Comparison of ENCODE assay signal across 1 cellular context in genomic region chr6:170046786-170047626, GRCh38.
TF ChIP-seq lines count a peak whose summit lies in the region.

No MANE protein-coding gene starts in this region.

TF ChIP-seq in GM23338, 12 proteins besides CTCF, POLR2A, EP300 and RAD21 (continued from another document):
- no peak for TF ChIP-seq ETS1 (IDR thresholded peaks at IDR 0.05)
- TF ChIP-seq NANOG (IDR thresholded peaks at IDR 0.05; ENCODE audit: borderline replicate concordance) = no peak
- no peak for TF ChIP-seq JUNB (IDR thresholded peaks at IDR 0.05; ENCODE audit: unreplicated experiment)
- no peak for TF ChIP-seq ZNF114 (CRISPR knock-in tag; IDR thresholded peaks at IDR 0.05)
- no peak for TF ChIP-seq ZNF331 (CRISPR knock-in tag; IDR thresholded peaks at IDR 0.05; ENCODE audit: low read depth)
- TF ChIP-seq, protein P1, sequence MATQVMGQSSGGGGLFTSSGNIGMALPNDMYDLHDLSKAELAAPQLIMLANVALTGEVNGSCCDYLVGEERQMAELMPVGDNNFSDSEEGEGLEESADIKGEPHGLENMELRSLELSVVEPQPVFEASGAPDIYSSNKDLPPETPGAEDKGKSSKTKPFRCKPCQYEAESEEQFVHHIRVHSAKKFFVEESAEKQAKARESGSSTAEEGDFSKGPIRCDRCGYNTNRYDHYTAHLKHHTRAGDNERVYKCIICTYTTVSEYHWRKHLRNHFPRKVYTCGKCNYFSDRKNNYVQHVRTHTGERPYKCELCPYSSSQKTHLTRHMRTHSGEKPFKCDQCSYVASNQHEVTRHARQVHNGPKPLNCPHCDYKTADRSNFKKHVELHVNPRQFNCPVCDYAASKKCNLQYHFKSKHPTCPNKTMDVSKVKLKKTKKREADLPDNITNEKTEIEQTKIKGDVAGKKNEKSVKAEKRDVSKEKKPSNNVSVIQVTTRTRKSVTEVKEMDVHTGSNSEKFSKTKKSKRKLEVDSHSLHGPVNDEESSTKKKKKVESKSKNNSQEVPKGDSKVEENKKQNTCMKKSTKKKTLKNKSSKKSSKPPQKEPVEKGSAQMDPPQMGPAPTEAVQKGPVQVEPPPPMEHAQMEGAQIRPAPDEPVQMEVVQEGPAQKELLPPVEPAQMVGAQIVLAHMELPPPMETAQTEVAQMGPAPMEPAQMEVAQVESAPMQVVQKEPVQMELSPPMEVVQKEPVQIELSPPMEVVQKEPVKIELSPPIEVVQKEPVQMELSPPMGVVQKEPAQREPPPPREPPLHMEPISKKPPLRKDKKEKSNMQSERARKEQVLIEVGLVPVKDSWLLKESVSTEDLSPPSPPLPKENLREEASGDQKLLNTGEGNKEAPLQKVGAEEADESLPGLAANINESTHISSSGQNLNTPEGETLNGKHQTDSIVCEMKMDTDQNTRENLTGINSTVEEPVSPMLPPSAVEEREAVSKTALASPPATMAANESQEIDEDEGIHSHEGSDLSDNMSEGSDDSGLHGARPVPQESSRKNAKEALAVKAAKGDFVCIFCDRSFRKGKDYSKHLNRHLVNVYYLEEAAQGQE (IDR thresholded peaks at IDR 0.05; ENCODE audit: unreplicated experiment) = no peak
- TF ChIP-seq CREB1 (CRISPR knock-in tag; IDR thresholded peaks at IDR 0.05; ENCODE audit: low read depth) = no peak
